Comparison of ENCODE assay signal across 17 cellular contexts in the genomic region with DNA sequence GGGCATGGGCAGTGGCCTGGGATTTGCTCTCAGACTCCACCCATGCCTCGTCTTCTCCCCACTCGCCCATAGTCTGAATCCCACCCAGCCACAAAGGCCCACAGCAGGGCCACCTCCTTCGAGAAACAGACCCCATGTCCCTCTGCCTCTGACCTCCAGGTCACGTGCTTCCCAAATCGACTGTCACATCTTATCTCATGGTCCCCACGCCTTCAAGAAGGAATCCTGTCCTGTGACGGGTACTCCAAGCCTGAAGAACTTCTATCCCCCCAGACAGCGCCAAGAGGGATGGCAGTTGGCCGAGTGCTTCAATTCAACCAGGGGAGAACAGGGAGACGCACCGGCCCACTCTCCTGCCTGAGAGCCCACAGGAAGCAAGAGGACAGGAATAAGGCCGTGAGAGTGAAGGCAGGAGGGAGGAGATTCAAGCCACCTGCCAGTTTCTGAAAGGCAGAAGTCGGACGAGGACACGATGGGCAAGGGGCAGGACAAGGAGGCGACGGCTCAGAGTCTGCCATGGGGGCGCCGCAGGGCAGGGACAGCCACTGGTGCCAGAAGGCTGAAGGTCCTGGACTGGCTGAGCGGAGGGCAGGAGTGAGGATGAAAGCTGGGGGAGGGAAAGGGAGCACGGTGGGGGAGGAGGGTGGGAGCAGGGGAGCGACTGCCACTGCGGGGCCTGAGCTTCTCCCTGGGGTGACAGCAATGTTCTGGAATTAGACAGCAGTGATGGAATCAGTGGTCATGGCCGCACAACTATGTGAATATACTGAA. TPM values are rescaled to one million over a fixed set of nuclear protein-coding genes. Genes with fewer than 3 reads are reported as not detected.
DNase-seq lines count a peak whose midpoint lies in the region; ATAC-seq and TF ChIP-seq lines count a peak whose summit lies in the region.
"Had no signal": no experiment of that assay in that cellular context is flagged by ENCODE, and none has a peak within 500 bp of the region (broad histone marks: within the 10 kb centered on the region; RNA-seq: fewer than 3 reads in every experiment).

No MANE protein-coding gene starts in this region.

- no peaks in the 10 kb centered on the region for H3K27me3 ChIP-seq in cardiac muscle cell
- no peaks in the 10 kb centered on the region for H3K27me3 ChIP-seq in right cardiac atrium (ENCODE audit: control insufficient read depth, insufficient read depth)
- H3K27me3 ChIP-seq in endodermal cell (ENCODE audit: control insufficient read depth, insufficient read depth, low read length, poor library complexity, severe bottlenecking) = no peaks in the 10 kb centered on the region
- H3K27me3 ChIP-seq in upper lobe of left lung = no peaks in the 10 kb centered on the region

- H3K27ac ChIP-seq in cardiac muscle cell (peak overlapping the region; percentile 82), right cardiac atrium (ENCODE audit: low read length) (no peak overlapping the region), endodermal cell (ENCODE audit: low read depth, low read length) (no peak overlapping the region), upper lobe of left lung (peak overlapping the region in 3 of 4 donors; percentile 16 to 43 (median 38))

- H3K36me3 Mint-ChIP-seq in endodermal cell (ENCODE audit: low read depth) (peaks cover 62% of the 10 kb centered on the region), neural crest cell (ENCODE audit: low read depth) (no peaks in the 10 kb centered on the region)

- H3K27ac Mint-ChIP-seq in endodermal cell (peak overlapping the region; percentile 19), neural crest cell (ENCODE audit: unreplicated experiment) (peak overlapping the region; percentile 62)
- H3K27ac Mint-ChIP-seq: activated CD4-positive, alpha-beta T cell treated with anti-CD3 and anti-CD28 coated beads, Interleukin-2, amount 10 ng/mL, durations not matched to agents 7 days and 5 days; type B pancreatic cell had no signal

- no peak overlapping the region for H3K4me3 Mint-ChIP-seq in endodermal cell
- H3K4me3 Mint-ChIP-seq in neural crest cell = no peak overlapping the region
- H3K4me3 Mint-ChIP-seq: activated CD4-positive, alpha-beta T cell treated with anti-CD3 and anti-CD28 coated beads, Interleukin-2, amount 10 ng/mL, durations not matched to agents 7 days and 5 days had no signal

- H3K4me1 Mint-ChIP-seq in endodermal cell = no peaks in the 10 kb centered on the region
- peaks cover 5% of the 10 kb centered on the region for H3K4me1 Mint-ChIP-seq in neural crest cell

- intact Hi-C loops in right cardiac atrium (cut with DNase I) (no loop called here), Right ventricle myocardium inferior (cut with DNase I) (no loop called here)

- no peak for DNase-seq in cardiac muscle cell (ENCODE audit: low read depth in 1 of 2, low spot score in 1 of 2)
- DNase-seq in right cardiac atrium = no peak
- DNase-seq in endodermal cell = no peak
- no peak for DNase-seq in neural crest cell (ENCODE audit: low read depth, low spot score)
- no peak for DNase-seq in upper lobe of left lung
- DNase-seq in NCI-H446 (lab: John Stamatoyannopoulos, UW) = no peak
- no peak for DNase-seq in Right ventricle myocardium inferior (ENCODE audit: missing footprints)
- DNase-seq in dedifferentiated amniotic fluid mesenchymal stem cell (ENCODE audit: extremely low spot score) = no peak
- DNase-seq: ACHN; activated CD4-positive, alpha-beta T cell treated with anti-CD3 and anti-CD28 coated beads, Interleukin-2, amount 10 ng/mL, durations not matched to agents 7 days and 5 days; activated CD8-positive, alpha-beta memory T cell treated with anti-CD3 and anti-CD28 coated beads, Interleukin-2, amount 50 U/mL, for 48 hours; activated naive CD4-positive, alpha-beta T cell; anterior cingulate cortex; CD4-positive, alpha-beta memory T cell; NCI-H82 had no signal

- peaks cover 21% of the 10 kb centered on the region for H3K4me1 ChIP-seq in cardiac muscle cell (ENCODE audit: low read depth)
- peaks cover 7% of the 10 kb centered on the region for H3K4me1 ChIP-seq in right cardiac atrium (ENCODE audit: control insufficient read depth, insufficient read depth, low read length)
- no peaks in the 10 kb centered on the region for H3K4me1 ChIP-seq in endodermal cell (ENCODE audit: control insufficient read depth, insufficient read depth, low read length)
- peaks cover 43 to 72% (median 44%) of the 10 kb centered on the region in 4 donors for H3K4me1 ChIP-seq in upper lobe of left lung

- no peak for TF ChIP-seq CTCF in cardiac muscle cell (IDR thresholded peaks at IDR 0.05; ENCODE audit: low read depth, low read length)
- no peak for TF ChIP-seq CTCF in endodermal cell (conservative IDR thresholded peaks at IDR 0.05)
- TF ChIP-seq CTCF in neural crest cell (conservative IDR thresholded peaks at IDR 0.05) = no peak
- no peak for TF ChIP-seq CTCF in upper lobe of left lung (IDR thresholded peaks at IDR 0.05)

- no peaks in the 10 kb centered on the region for H3K9me3 ChIP-seq in cardiac muscle cell (ENCODE audit: low read depth)
- no peaks in the 10 kb centered on the region for H3K9me3 ChIP-seq in right cardiac atrium (ENCODE audit: control insufficient read depth, low read length)
- no peaks in the 10 kb centered on the region for H3K9me3 ChIP-seq in endodermal cell (ENCODE audit: control insufficient read depth, low read length)
- H3K9me3 ChIP-seq in upper lobe of left lung = no peaks in the 10 kb centered on the region

- H3K4me3 ChIP-seq in cardiac muscle cell (no peak overlapping the region), right cardiac atrium (ENCODE audit: low read length) (no peak overlapping the region), endodermal cell (ENCODE audit: low read length) (no peak overlapping the region), upper lobe of left lung (no peak overlapping the region)
- H3K4me3 ChIP-seq: SK-N-MC had no signal

- no peak for TF ChIP-seq EP300 in upper lobe of left lung (IDR thresholded peaks at IDR 0.05)

- ATAC-seq in right cardiac atrium (no peak), upper lobe of left lung (ENCODE audit: low FRiP score in 2 of 2) (no peak), Right ventricle myocardium inferior (no peak)

- H3K36me3 ChIP-seq in cardiac muscle cell (peaks cover 5% of the 10 kb centered on the region), endodermal cell (ENCODE audit: control insufficient read depth, insufficient read depth, low read length) (peaks cover 73% of the 10 kb centered on the region), upper lobe of left lung (peaks cover 3 to 66% (median 28%) of the 10 kb centered on the region in 4 donors)

- H3K9ac ChIP-seq in endodermal cell (ENCODE audit: extremely low read depth, low read length, poor library complexity, severe bottlenecking) = no peak overlapping the region

- no peak for TF ChIP-seq POLR2A in upper lobe of left lung (IDR thresholded peaks at IDR 0.05)

- WGBS in right cardiac atrium = 60% methylated on average over 24 of the region's 24 CpGs
- WGBS in endodermal cell (ENCODE audit: insufficient coverage in 1 of 2, insufficient read length in 1 of 2), 2 experiments = 90 to 93% methylated on average over 16 to 23 of the region's 24 CpGs
- WGBS in upper lobe of left lung, 2 donors = 81% methylated on average over 21 to 22 of the region's 24 CpGs

- no peaks in the 10 kb centered on the region for H3K9me3 Mint-ChIP-seq in endodermal cell
- H3K9me3 Mint-ChIP-seq in neural crest cell = no peaks in the 10 kb centered on the region
- H3K9me3 Mint-ChIP-seq: activated CD4-positive, alpha-beta T cell treated with anti-CD3 and anti-CD28 coated beads, Interleukin-2, amount 10 ng/mL, durations not matched to agents 7 days and 5 days; CD4-positive, alpha-beta memory T cell; type B pancreatic cell had no signal

- H3K27me3 Mint-ChIP-seq in endodermal cell (ENCODE audit: insufficient read depth) = no peaks in the 10 kb centered on the region
- H3K27me3 Mint-ChIP-seq in neural crest cell (ENCODE audit: low read depth) = no peaks in the 10 kb centered on the region
- H3K27me3 Mint-ChIP-seq: activated CD4-positive, alpha-beta T cell treated with anti-CD3 and anti-CD28 coated beads, Interleukin-2, amount 10 ng/mL, durations not matched to agents 7 days and 5 days; CD4-positive, alpha-beta memory T cell; type B pancreatic cell had no signal

RNA-seq across cellular contexts. Expression of a gene that starts 16.3 kb away (rescaled TPM):
- total RNA-seq in cardiac muscle cell (46.9 and 54.1 TPM in 2 replicates), right cardiac atrium (10 to 100 TPM; 62.5 to 67.3 (median 65.5) TPM), endodermal cell (10 to 100 TPM; 50.1 to 51.8 TPM), neural crest cell (86.4 and 96.5 TPM in 2 replicates), upper lobe of left lung (10 to 100 TPM; 22.1 to 98.9 (median 49.3) TPM), Right ventricle myocardium inferior (40.1 TPM)
- polyA plus RNA-seq in cardiac muscle cell (25.7 and 31.1 TPM in 2 replicates), right cardiac atrium (34.8 TPM)
- polyA plus RNA-seq in endodermal cell (2013, experiment 1 of 2) = 57.3 TPM
- polyA plus RNA-seq in endodermal cell (2013, experiment 2 of 2) = 47.7 TPM

Comparison
In these comparisons a context has a peak if more than half of its experiments do, and no peak if none do; other contexts are left out.
1. H3K27ac ChIP-seq: peak in cardiac muscle cell (single experiment) and upper lobe of left lung (3 of 4); none in right cardiac atrium (single experiment) and endodermal cell (single experiment).